Comparison of ENCODE assay signal across 1 cellular context in genomic region chr14:104552738-104553125, GRCh38.
TF ChIP-seq lines count a peak whose summit lies in the region.

No MANE protein-coding gene starts in this region.

TF ChIP-seq in SK-N-SH treated with all-trans-retinoic acid at 6 μM for 48 hours, 23 proteins besides CTCF, POLR2A, EP300 and RAD21:
- TF ChIP-seq PATZ1 (CRISPR knock-in tag; IDR thresholded peaks at IDR 0.05; ENCODE audit: borderline replicate concordance), result no peak
- no peak for TF ChIP-seq CSDC2 (CRISPR knock-in tag; IDR thresholded peaks at IDR 0.05)
- TF ChIP-seq ZNF70 (CRISPR knock-in tag; IDR thresholded peaks at IDR 0.05), result no peak
- no peak for TF ChIP-seq ZNF565 (CRISPR knock-in tag; conservative IDR thresholded peaks at IDR 0.05; ENCODE audit: low read depth)
- TF ChIP-seq SNAI2 (CRISPR knock-in tag; IDR thresholded peaks at IDR 0.05), result no peak
- TF ChIP-seq CSRNP3 (CRISPR knock-in tag; IDR thresholded peaks at IDR 0.05), result no peak
- no peak for TF ChIP-seq GLIS3 (CRISPR knock-in tag; IDR thresholded peaks at IDR 0.05)
- TF ChIP-seq BACH2 (CRISPR knock-in tag; IDR thresholded peaks at IDR 0.05; ENCODE audit: borderline replicate concordance), result no peak
- no peak for TF ChIP-seq ZFP3 (CRISPR knock-in tag; IDR thresholded peaks at IDR 0.05)
- TF ChIP-seq ESRRG (CRISPR knock-in tag; IDR thresholded peaks at IDR 0.05), result no peak
- no peak for TF ChIP-seq OSR1 (CRISPR knock-in tag; IDR thresholded peaks at IDR 0.05)
- no peak for TF ChIP-seq ZC3H10 (CRISPR knock-in tag; IDR thresholded peaks at IDR 0.05)
- TF ChIP-seq ZFP30 (CRISPR knock-in tag; IDR thresholded peaks at IDR 0.05), result no peak
- TF ChIP-seq RARB (CRISPR knock-in tag; IDR thresholded peaks at IDR 0.05), result no peak
- no peak for TF ChIP-seq ISL1 (CRISPR knock-in tag; IDR thresholded peaks at IDR 0.05)
- no peak for TF ChIP-seq TSHZ2 (CRISPR knock-in tag; IDR thresholded peaks at IDR 0.05)
- TF ChIP-seq PPARA (CRISPR knock-in tag; IDR thresholded peaks at IDR 0.05; ENCODE audit: borderline replicate concordance), result no peak
- TF ChIP-seq POU6F1 (CRISPR knock-in tag; IDR thresholded peaks at IDR 0.05; ENCODE audit: borderline replicate concordance, low read depth), result no peak
